ENCODE assay signal across 15 cellular contexts in genomic region chr18:51531496-51531895, GRCh38.
"Had no signal": no experiment of that assay in that cellular context is flagged by ENCODE, and none has a peak within 500 bp of the region (broad histone marks: within the 10 kb centered on the region; RNA-seq: fewer than 3 reads in every experiment).

No MANE protein-coding gene starts in this region.

- DNase-seq: activated CD4-positive, alpha-beta T cell treated with anti-CD3 and anti-CD28 coated beads, Interleukin-2, amount 10 ng/mL, durations not matched to agents 7 days and 5 days; activated CD8-positive, alpha-beta memory T cell treated with anti-CD3 and anti-CD28 coated beads, Interleukin-2, amount 50 U/mL, for 4 hours; activated naive CD4-positive, alpha-beta T cell treated with anti-CD3 and anti-CD28 coated beads for 36 hours; activated naive CD8-positive, alpha-beta T cell treated with anti-CD3 and anti-CD28 coated beads, Interleukin-2, amount 50 U/mL, for 24 hours; activated T-cell treated with anti-CD3 and anti-CD28 coated beads, Interleukin-2, amount 50 U/mL, for 4 hours; anterior cingulate cortex; central memory CD4-positive, alpha-beta T cell; dorsolateral prefrontal cortex; hypothalamus; kidney; left ventricle myocardium superior; naive B cell; T-helper 9 cell had no signal

- H3K4me3 ChIP-seq: dorsolateral prefrontal cortex, tibial nerve, vagina had no signal

- ATAC-seq: activated naive CD8-positive, alpha-beta T cell treated with anti-CD3 and anti-CD28 coated beads, Interleukin-2, amount 50 U/mL, for 24 hours; activated T-cell treated with anti-CD3 and anti-CD28 coated beads, Interleukin-2, amount 50 U/mL, for 4 hours; left ventricle myocardium superior had no signal

- H3K9me3 ChIP-seq: tibial nerve, vagina had no signal

- H3K27me3 ChIP-seq: dorsolateral prefrontal cortex, tibial nerve, vagina had no signal

- H3K36me3 ChIP-seq: tibial nerve, vagina had no signal

- H3K27ac ChIP-seq: dorsolateral prefrontal cortex, tibial nerve, vagina had no signal

- H3K4me1 ChIP-seq: tibial nerve, vagina had no signal
